In genomic region chr5:169218862-169219261, GRCh38 we compare ENCODE assay signal across 1 cellular context.
TF ChIP-seq lines count a peak whose summit lies in the region.

No MANE protein-coding gene starts in this region.

TF ChIP-seq in HEK293, 187 proteins besides CTCF, POLR2A, EP300 and RAD21 (continued from another document):
- TF ChIP-seq PRDM10 (tag by site-specific recombination; IDR thresholded peaks at IDR 0.05) = peak; percentile 67
- 0 out of 2 replicates have a peak, but pooled peaks have one; percentile 34 for TF ChIP-seq ZNF335 (tag by site-specific recombination; conservative IDR thresholded peaks at IDR 0.05)
- no peak for TF ChIP-seq ZNF223 (tag by site-specific recombination; IDR thresholded peaks at IDR 0.05)
- no peak for TF ChIP-seq SETDB1 (IDR thresholded peaks at IDR 0.05; ENCODE audit: insufficient read length, low read length)
- TF ChIP-seq ZXDB (tag by site-specific recombination; IDR thresholded peaks at IDR 0.05) = 0 out of 2 replicates have a peak, but pooled peaks have one; percentile 17
- 0 out of 2 replicates have a peak, but pooled peaks have one; percentile 22 for TF ChIP-seq ZNF561 (tag by site-specific recombination; IDR thresholded peaks at IDR 0.05; ENCODE audit: borderline replicate concordance)
- TF ChIP-seq GLIS1 (tag by site-specific recombination; IDR thresholded peaks at IDR 0.05) = peak; percentile 85
- no peak for TF ChIP-seq GLIS2 (tag by site-specific recombination; IDR thresholded peaks at IDR 0.05)
- TF ChIP-seq ZNF843 (tag by site-specific recombination; IDR thresholded peaks at IDR 0.05) = peak; percentile 31; the same call in 1 of the 2 replicates
- no peak for TF ChIP-seq ZNF621 (tag by site-specific recombination; IDR thresholded peaks at IDR 0.05)
- TF ChIP-seq ZFP3 (tag by site-specific recombination; IDR thresholded peaks at IDR 0.05; ENCODE audit: low read depth) = no peak
- TF ChIP-seq ZSCAN23 (tag by site-specific recombination; IDR thresholded peaks at IDR 0.05) = no peak
- TF ChIP-seq WT1 (tag by site-specific recombination; IDR thresholded peaks at IDR 0.05) = no peak
- TF ChIP-seq ZNF600 (tag by site-specific recombination; IDR thresholded peaks at IDR 0.05) = 0 out of 2 replicates have a peak, but pooled peaks have one; percentile 28
- no peak for TF ChIP-seq BCL11B (tag by site-specific recombination; IDR thresholded peaks at IDR 0.05; ENCODE audit: low read depth)
- TF ChIP-seq ZNF530 (tag by site-specific recombination; IDR thresholded peaks at IDR 0.05; ENCODE audit: low read depth) = no peak
- TF ChIP-seq OSR2 (tag by site-specific recombination; IDR thresholded peaks at IDR 0.05) = peak; percentile 49; the same call in 1 of the 2 replicates
- TF ChIP-seq ZNF704 (tag by site-specific recombination; IDR thresholded peaks at IDR 0.05) = no peak
- peak; percentile 30; the same call in 1 of the 2 replicates for TF ChIP-seq TRIM28 (IDR thresholded peaks at IDR 0.05; ENCODE audit: borderline replicate concordance, low read length)
- no peak for TF ChIP-seq ZNF280D (tag by site-specific recombination; IDR thresholded peaks at IDR 0.05)
- TF ChIP-seq ZNF626 (tag by site-specific recombination; IDR thresholded peaks at IDR 0.05) = no peak
- no peak for TF ChIP-seq ZNF610 (tag by site-specific recombination; IDR thresholded peaks at IDR 0.05; ENCODE audit: borderline replicate concordance)
- no peak for TF ChIP-seq ZNF18 (tag by site-specific recombination; IDR thresholded peaks at IDR 0.05)
TF ChIP-seq in HEK293: peak in this region for 13.
